In genomic region chr13:24691381-24691780, GRCh38 we compare ENCODE assay signal across 37 cellular contexts. TPM values are rescaled to one million over a fixed set of nuclear protein-coding genes. Genes with fewer than 3 reads are reported as not detected.
"Had no signal": no experiment of that assay in that cellular context is flagged by ENCODE, and none has a peak within 500 bp of the region (broad histone marks: within the 10 kb centered on the region; RNA-seq: fewer than 3 reads in every experiment).

No MANE protein-coding gene starts in this region.

- H3K36me3 ChIP-seq: adrenal gland, brain microvascular endothelial cell, breast epithelium had no signal

- H3K4me3 Mint-ChIP-seq: activated B cell treated with CpG ODN at 0.5 μM for 24 hours; activated CD4-positive, alpha-beta memory T cell treated with anti-CD3 and anti-CD28 coated beads, Interleukin-2, amount 10 ng/mL, durations not matched to agents 7 days and 5 days; activated CD4-positive, alpha-beta T cell treated with anti-CD3 and anti-CD28 coated beads, Interleukin-2, amount 10 ng/mL, durations not matched to agents 24 days and 14 days; activated CD8-positive, alpha-beta memory T cell treated with anti-CD3 and anti-CD28 coated beads, Interleukin-2, amount 10 ng/mL, durations not matched to agents 7 days and 5 days; activated CD8-positive, alpha-beta T cell treated with anti-CD3 and anti-CD28 coated beads, Interleukin-2, amount 10 ng/mL, durations not matched to agents 7 days and 5 days; activated naive CD4-positive, alpha-beta T cell treated with anti-CD3 and anti-CD28 coated beads for 36 hours; activated naive CD8-positive, alpha-beta T cell treated with anti-CD3 and anti-CD28 coated beads for 36 hours; activated T-cell treated with anti-CD3 and anti-CD28 coated beads, Interleukin-2, amount 50 U/mL, for 4 hours; activated T-cell treated with anti-CD3 and anti-CD28 coated beads, Interleukin-2, amount 50 U/mL, for 72 hours; activated T-helper 1 cell treated with anti-CD3 and anti-CD28 coated beads, Interleukin-12 subunit alpha, Interleukin-12 subunit beta, Interleukin-2, Interleukin-4 antibody, amounts not matched to agents 30 ng/mL and 10 ng/mL and 1 ng/mL, durations not matched to agents 14 hours and 24 hours and 36 hours; activated T-helper 17 cell treated with anti-CD3 and anti-CD28 coated beads, Interleukin-2, amount 50 U/mL, for 72 hours; T-cell; T-helper 2 cell treated with Interferon-gamma antibody and Interleukin-4, amounts not matched to agents 5 μg/mL and 100 μg/mL, for 36 hours had no signal

- ATAC-seq: activated CD8-positive, alpha-beta memory T cell treated with anti-CD3 and anti-CD28 coated beads, Interleukin-2, amount 10 ng/mL, durations not matched to agents 7 days and 5 days; activated CD8-positive, alpha-beta T cell treated with anti-CD3 and anti-CD28 coated beads, Interleukin-2, amount 10 ng/mL, durations not matched to agents 7 days and 5 days; activated naive CD4-positive, alpha-beta T cell treated with anti-CD3 and anti-CD28 coated beads, Interleukin-2, amount 50 U/mL, for 72 hours; activated T-cell treated with anti-CD3 and anti-CD28 coated beads, Interleukin-2, amount 50 U/mL, for 4 hours; activated T-cell treated with anti-CD3 and anti-CD28 coated beads, Interleukin-2, amount 50 U/mL, for 72 hours; activated T-helper 17 cell treated with anti-CD3 and anti-CD28 coated beads, Interleukin-2, amount 50 U/mL, for 72 hours; body of pancreas; T-cell had no signal

- H3K27ac ChIP-seq: adrenal gland, body of pancreas, brain microvascular endothelial cell, breast epithelium, VCaP had no signal

- H3K36me3 Mint-ChIP-seq: activated CD8-positive, alpha-beta memory T cell treated with anti-CD3 and anti-CD28 coated beads, Interleukin-2, amount 10 ng/mL, durations not matched to agents 7 days and 5 days; activated naive CD4-positive, alpha-beta T cell treated with anti-CD3 and anti-CD28 coated beads, Interleukin-2, amount 50 U/mL, for 72 hours; activated naive CD8-positive, alpha-beta T cell treated with anti-CD3 and anti-CD28 coated beads for 36 hours; T-cell had no signal

- H3K9me3 ChIP-seq: adrenal gland, body of pancreas, breast epithelium had no signal

- DNase-seq: activated B cell treated with CpG ODN at 0.5 μM for 24 hours; activated CD4-positive, alpha-beta memory T cell treated with anti-CD3 and anti-CD28 coated beads, Interleukin-2, amount 10 ng/mL, durations not matched to agents 7 days and 5 days; activated CD4-positive, alpha-beta T cell treated with anti-CD3 and anti-CD28 coated beads for 4 hours; activated CD4-positive, alpha-beta T cell treated with anti-CD3 and anti-CD28 coated beads, Interleukin-2, amount 10 ng/mL, durations not matched to agents 24 days and 14 days; activated CD4-positive, alpha-beta T cell treated with anti-CD3 and anti-CD28 coated beads, Interleukin-2, amount 50 U/mL, for 1 hour; activated CD4-positive, alpha-beta T cell treated with anti-CD3 and anti-CD28 coated beads, Interleukin-2, amount 50 U/mL, for 4 hours; activated CD4-positive, CD25-positive, alpha-beta regulatory T cell treated with anti-CD3 and anti-CD28 coated beads, Interleukin-2, amount 50 U/mL, for 72 hours; activated CD8-positive, alpha-beta memory T cell treated with anti-CD3 and anti-CD28 coated beads for 24 hours; activated CD8-positive, alpha-beta memory T cell treated with anti-CD3 and anti-CD28 coated beads, Interleukin-2, amount 10 ng/mL, durations not matched to agents 7 days and 5 days; activated CD8-positive, alpha-beta T cell treated with anti-CD3 and anti-CD28 coated beads, Interleukin-2, amount 10 ng/mL, durations not matched to agents 7 days and 5 days; activated effector memory CD4-positive, alpha-beta T cell treated with anti-CD3 and anti-CD28 coated beads, Interleukin-2, amount 50 U/mL, for 16 hours; activated gamma-delta T cell treated with Interleukin-2 at 50 U/mL for 16 hours; activated naive CD4-positive, alpha-beta T cell; activated naive CD4-positive, alpha-beta T cell treated with anti-CD3 and anti-CD28 coated beads for 36 hours; activated naive CD4-positive, alpha-beta T cell treated with anti-CD3 and anti-CD28 coated beads, Interleukin-2, amount 50 U/mL, for 16 hours; activated naive CD8-positive, alpha-beta T cell treated with anti-CD3 and anti-CD28 coated beads for 36 hours; activated T-cell treated with anti-CD3 and anti-CD28 coated beads for 4 hours; activated T-cell treated with anti-CD3 and anti-CD28 coated beads, Interleukin-2, amount 50 U/mL, for 1 hour; activated T-cell treated with anti-CD3 and anti-CD28 coated beads, Interleukin-2, amount 50 U/mL, for 4 hours; activated T-cell treated with anti-CD3 and anti-CD28 coated beads, Interleukin-2, amount 50 U/mL, for 72 hours; adrenal gland; amniotic stem cell; aorta; body of pancreas; brain microvascular endothelial cell; central memory CD4-positive, alpha-beta T cell; T-cell; T-helper 2 cell; T-helper 9 cell had no signal

- H3K27me3 ChIP-seq: body of pancreas, brain microvascular endothelial cell had no signal

- H3K4me1 ChIP-seq: adrenal gland, body of pancreas, breast epithelium had no signal

- H3K9me3 Mint-ChIP-seq: activated B cell treated with CpG ODN at 0.5 μM for 24 hours; activated CD4-positive, alpha-beta memory T cell treated with anti-CD3 and anti-CD28 coated beads, Interleukin-2, amount 10 ng/mL, durations not matched to agents 7 days and 5 days; activated CD4-positive, alpha-beta T cell treated with anti-CD3 and anti-CD28 coated beads, Interleukin-2, amount 10 ng/mL, durations not matched to agents 24 days and 14 days; activated naive CD4-positive, alpha-beta T cell treated with anti-CD3 and anti-CD28 coated beads for 36 hours; activated naive CD4-positive, alpha-beta T cell treated with anti-CD3 and anti-CD28 coated beads, Interleukin-2, amount 50 U/mL, for 72 hours; activated naive CD8-positive, alpha-beta T cell treated with anti-CD3 and anti-CD28 coated beads for 36 hours; activated T-cell treated with anti-CD3 and anti-CD28 coated beads, Interleukin-2, amount 50 U/mL, for 4 hours; activated T-cell treated with anti-CD3 and anti-CD28 coated beads, Interleukin-2, amount 50 U/mL, for 72 hours; activated T-helper 1 cell treated with anti-CD3 and anti-CD28 coated beads, Interleukin-12 subunit alpha, Interleukin-12 subunit beta, Interleukin-2, Interleukin-4 antibody, amounts not matched to agents 30 ng/mL and 10 ng/mL and 1 ng/mL, durations not matched to agents 14 hours and 24 hours and 36 hours; activated T-helper 17 cell treated with anti-CD3 and anti-CD28 coated beads, Interleukin-2, amount 50 U/mL, for 72 hours; T-cell; T-helper 2 cell treated with Interferon-gamma antibody and Interleukin-4, amounts not matched to agents 5 μg/mL and 100 μg/mL, for 36 hours had no signal

- H3K27ac Mint-ChIP-seq: activated B cell treated with CpG ODN at 0.5 μM for 24 hours; activated CD4-positive, alpha-beta memory T cell treated with anti-CD3 and anti-CD28 coated beads, Interleukin-2, amount 10 ng/mL, durations not matched to agents 7 days and 5 days; activated CD4-positive, alpha-beta T cell treated with anti-CD3 and anti-CD28 coated beads, Interleukin-2, amount 10 ng/mL, durations not matched to agents 24 days and 14 days; activated CD8-positive, alpha-beta memory T cell treated with anti-CD3 and anti-CD28 coated beads, Interleukin-2, amount 10 ng/mL, durations not matched to agents 7 days and 5 days; activated CD8-positive, alpha-beta T cell treated with anti-CD3 and anti-CD28 coated beads, Interleukin-2, amount 10 ng/mL, durations not matched to agents 7 days and 5 days; activated naive CD4-positive, alpha-beta T cell treated with anti-CD3 and anti-CD28 coated beads for 36 hours; activated naive CD4-positive, alpha-beta T cell treated with anti-CD3 and anti-CD28 coated beads, Interleukin-2, amount 50 U/mL, for 72 hours; activated naive CD8-positive, alpha-beta T cell treated with anti-CD3 and anti-CD28 coated beads for 36 hours; activated T-cell treated with anti-CD3 and anti-CD28 coated beads, Interleukin-2, amount 50 U/mL, for 72 hours; activated T-helper 1 cell treated with anti-CD3 and anti-CD28 coated beads, Interleukin-12 subunit alpha, Interleukin-12 subunit beta, Interleukin-2, Interleukin-4 antibody, amounts not matched to agents 30 ng/mL and 10 ng/mL and 1 ng/mL, durations not matched to agents 14 hours and 24 hours and 36 hours; activated T-helper 17 cell treated with anti-CD3 and anti-CD28 coated beads, Interleukin-2, amount 50 U/mL, for 72 hours; T-cell; T-helper 2 cell treated with Interferon-gamma antibody and Interleukin-4, amounts not matched to agents 5 μg/mL and 100 μg/mL, for 36 hours had no signal

- H3K4me3 ChIP-seq: adrenal gland, body of pancreas, breast epithelium had no signal

RNA-seq across cellular contexts. Expression of gene ATP12A, which starts 11.2 kb away (rescaled TPM):
- total RNA-seq: activated B cell treated with CpG ODN at 0.5 μM for 24 hours, aorta, astrocyte, breast epithelium, cardiac septum, T-cell had no signal
- polyA plus RNA-seq: adrenal gland had no signal
